Comparison of ENCODE assay signal across 16 cellular contexts in genomic region chr11:113018913-113019312, GRCh38. TPM values are rescaled to one million over a fixed set of nuclear protein-coding genes. Genes with fewer than 3 reads are reported as not detected.
"Had no signal": no experiment of that assay in that cellular context is flagged by ENCODE, and none has a peak within 500 bp of the region (broad histone marks: within the 10 kb centered on the region; RNA-seq: fewer than 3 reads in every experiment).

No MANE protein-coding gene starts in this region.

- DNase-seq: colonic mucosa; cortex of kidney; effector memory CD4-positive, alpha-beta T cell; foreskin keratinocyte; heart left ventricle; hypothalamus; left cardiac atrium; left lung; left ventricle myocardium superior; lower lobe of right lung; mesendoderm; mucosa of descending colon; naive B cell had no signal

- H3K36me3 Mint-ChIP-seq: naive B cell had no signal

- ATAC-seq: foreskin keratinocyte, gastroesophageal sphincter, heart left ventricle, left cardiac atrium, left lung, left ventricle myocardium superior, lower lobe of right lung, mucosa of descending colon had no signal

- H3K27ac Mint-ChIP-seq: dendritic cell treated with granulocyte-macrophage colony-stimulating factor and Interleukin-4, amounts not matched to agents 40 ng/mL and 50 ng/mL, for 4 days; naive B cell had no signal

- H3K4me3 Mint-ChIP-seq: dendritic cell treated with granulocyte-macrophage colony-stimulating factor and Interleukin-4, amounts not matched to agents 40 ng/mL and 50 ng/mL, for 4 days; naive B cell had no signal

- H3K4me1 Mint-ChIP-seq: naive B cell had no signal

RNA-seq across cellular contexts. Expression of gene NCAM1, which starts 57.7 kb away (rescaled TPM):
- total RNA-seq: endothelial cell of umbilical vein had no signal
